ENCODE assay signal across 21 cellular contexts in the genomic region with DNA sequence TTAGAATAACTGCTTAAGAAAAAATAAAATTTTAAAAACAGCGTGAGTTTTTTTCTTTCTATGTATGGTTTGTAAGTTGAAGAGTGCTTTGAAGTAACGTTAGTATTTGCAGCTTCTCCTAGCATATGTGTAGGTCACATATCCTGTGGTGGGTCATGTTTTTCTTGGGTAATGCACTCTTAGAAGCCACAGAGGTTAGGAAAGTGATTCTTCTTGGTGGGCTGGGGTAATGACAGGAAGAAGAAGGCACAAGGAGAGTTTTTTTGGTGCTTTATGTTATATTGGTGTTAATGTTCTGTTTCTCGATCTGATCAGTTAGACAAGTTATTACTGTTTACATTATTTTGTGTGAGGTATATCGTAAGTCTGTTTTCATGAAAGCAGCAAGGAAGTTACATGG.
A peak's percentile ranks its signal among the peaks of the same experiment; 100 is the strongest.
DNase-seq lines count a peak whose midpoint lies in the region; ATAC-seq and TF ChIP-seq lines count a peak whose summit lies in the region.
"Had no signal": no experiment of that assay in that cellular context is flagged by ENCODE, and none has a peak within 500 bp of the region (broad histone marks: within the 10 kb centered on the region; RNA-seq: fewer than 3 reads in every experiment).

No MANE protein-coding gene starts in this region.

- H3K79me2 ChIP-seq in Loucy (ENCODE audit: insufficient read depth, low read length), result no peaks in the 10 kb centered on the region

- no peak overlapping the region for H3K27ac ChIP-seq in right cardiac atrium (ENCODE audit: low read length)
- H3K27ac ChIP-seq: heart right ventricle, HL-60, tibial artery had no signal

- H3K4me1 Mint-ChIP-seq in T-helper 1 cell treated with Interleukin-12 subunit alpha and Interleukin-12 subunit beta and Interleukin-4 antibody, amounts not matched to agents 30 μg/mL and 1 μg/mL, for 36 hours (ENCODE audit: low read depth), result peaks cover 20% of the 10 kb centered on the region
- peaks cover 32% of the 10 kb centered on the region for H3K4me1 Mint-ChIP-seq in activated T-helper 2 cell treated with anti-CD3 and anti-CD28 coated beads, Interferon-gamma antibody, Interleukin-2, Interleukin-4, amounts not matched to agents 10 μg/mL and 5 μg/mL and 100 μg/mL, durations not matched to agents 14 hours and 24 hours and 36 hours (ENCODE audit: low read depth)
- peaks cover 17% of the 10 kb centered on the region for H3K4me1 Mint-ChIP-seq in nephron
- H3K4me1 Mint-ChIP-seq: brain had no signal

- no peak for DNase-seq in T-helper 1 cell
- no peak for DNase-seq in activated T-helper 2 cell treated with anti-CD3 and anti-CD28 coated beads, Interferon-gamma antibody, Interleukin-2, Interleukin-4, amounts not matched to agents 10 μg/mL and 5 μg/mL and 100 μg/mL, durations not matched to agents 14 hours and 24 hours and 36 hours (ENCODE audit: low spot score)
- no peak for DNase-seq in dermis blood vessel endothelial cell
- DNase-seq in NCI-H128 (lab: John Stamatoyannopoulos, UW; ENCODE audit: unreplicated experiment), result no peak
- no peak for DNase-seq in right cardiac atrium
- DNase-seq: GOT3; heart right ventricle; kidney; NCI-H2029 treated with DMSO at 0.1 percent for 48 hours; NCI-H524; stimulated activated CD4-positive, alpha-beta T cell treated with anti-CD3 and anti-CD28 coated beads, Interleukin-4, amount 100 ng/mL, for 1 hour; stimulated activated CD8-positive, alpha-beta memory T cell treated with anti-CD3 and anti-CD28 coated beads, Interleukin-4, amount 100 ng/mL, for 48 hours; tibial artery had no signal

- no peaks in the 10 kb centered on the region for H3K9me2 ChIP-seq in Loucy (replicated peaks; ENCODE audit: low read depth, low read length)

- H3K36me3 ChIP-seq in Loucy (ENCODE audit: insufficient read depth, low read length), result peaks cover 65% of the 10 kb centered on the region; the same call in 1 of the 2 replicates

- H3K9me3 Mint-ChIP-seq in T-helper 1 cell treated with Interleukin-12 subunit alpha and Interleukin-12 subunit beta and Interleukin-4 antibody, amounts not matched to agents 30 μg/mL and 1 μg/mL, for 36 hours, result no peaks in the 10 kb centered on the region
- H3K9me3 Mint-ChIP-seq in activated T-helper 2 cell treated with anti-CD3 and anti-CD28 coated beads, Interferon-gamma antibody, Interleukin-2, Interleukin-4, amounts not matched to agents 10 μg/mL and 5 μg/mL and 100 μg/mL, durations not matched to agents 14 hours and 24 hours and 36 hours, result no peaks in the 10 kb centered on the region
- no peaks in the 10 kb centered on the region for H3K9me3 Mint-ChIP-seq in nephron
- H3K9me3 Mint-ChIP-seq: brain had no signal

- H3K27me3 ChIP-seq in Loucy (ENCODE audit: insufficient read depth, low read length, poor library complexity, severe bottlenecking), result no peaks in the 10 kb centered on the region
- H3K27me3 ChIP-seq in right cardiac atrium (ENCODE audit: control insufficient read depth, insufficient read depth), result no peaks in the 10 kb centered on the region
- H3K27me3 ChIP-seq: heart right ventricle, tibial artery had no signal

- H2AFZ ChIP-seq in Loucy (ENCODE audit: low read length), result no peak overlapping the region

- H3K9ac ChIP-seq in Loucy (ENCODE audit: low read depth, low read length, poor library complexity, severe bottlenecking), result no peak overlapping the region

- 59% methylated on average over 4 of the region's 4 CpGs for WGBS in right cardiac atrium

- no peak for TF ChIP-seq CTCF in Loucy (conservative IDR thresholded peaks at IDR 0.05; ENCODE audit: low read length)
- no peak for TF ChIP-seq CTCF in nephron (IDR thresholded peaks at IDR 0.05; ENCODE audit: unreplicated experiment in 3 of 3)

- H4K20me1 ChIP-seq in Loucy (ENCODE audit: insufficient read depth, low read length, poor library complexity, severe bottlenecking), result no peaks in the 10 kb centered on the region

- peaks cover 4% of the 10 kb centered on the region for H3K4me1 ChIP-seq in Loucy (ENCODE audit: insufficient read depth, low read length, poor library complexity, severe bottlenecking)
- no peaks in the 10 kb centered on the region for H3K4me1 ChIP-seq in right cardiac atrium (ENCODE audit: control insufficient read depth, insufficient read depth, low read length)
- H3K4me1 ChIP-seq: heart right ventricle, tibial artery had no signal

- no peaks in the 10 kb centered on the region for H3K27me3 Mint-ChIP-seq in T-helper 1 cell treated with Interleukin-12 subunit alpha and Interleukin-12 subunit beta and Interleukin-4 antibody, amounts not matched to agents 30 μg/mL and 1 μg/mL, for 36 hours (ENCODE audit: low read depth)
- H3K27me3 Mint-ChIP-seq in activated T-helper 2 cell treated with anti-CD3 and anti-CD28 coated beads, Interferon-gamma antibody, Interleukin-2, Interleukin-4, amounts not matched to agents 10 μg/mL and 5 μg/mL and 100 μg/mL, durations not matched to agents 14 hours and 24 hours and 36 hours (ENCODE audit: low read depth), result no peaks in the 10 kb centered on the region
- H3K27me3 Mint-ChIP-seq in nephron (ENCODE audit: low read depth), result no peaks in the 10 kb centered on the region
- H3K27me3 Mint-ChIP-seq: brain had no signal

- intact Hi-C loops in activated T-helper 2 cell treated with anti-CD3 and anti-CD28 coated beads, Interferon-gamma antibody, Interleukin-2, Interleukin-4, amounts not matched to agents 10 μg/mL and 5 μg/mL and 100 μg/mL, durations not matched to agents 14 hours and 24 hours and 36 hours (cut with micrococcal nuclease), result loop anchor here (1.0 to 5.0 kb wide), 4 partner anchors 59 to 175 kb away; no protein-coding TSS in a partner anchor
- intact Hi-C loops in right cardiac atrium (cut with DNase I), result no loop called here

- ATAC-seq in right cardiac atrium, result no peak
- ATAC-seq: activated CD4-positive, CD25-positive, alpha-beta regulatory T cell treated with anti-CD3 and anti-CD28 coated beads, Interleukin-2, amount 50 U/mL, for 24 hours; esophagus mucosa; heart right ventricle; Panc1 had no signal

- H3K4me3 Mint-ChIP-seq in T-helper 1 cell treated with Interleukin-12 subunit alpha and Interleukin-12 subunit beta and Interleukin-4 antibody, amounts not matched to agents 30 μg/mL and 1 μg/mL, for 36 hours, result peak overlapping the region; percentile 33
- peak overlapping the region; percentile 28 for H3K4me3 Mint-ChIP-seq in activated T-helper 2 cell treated with anti-CD3 and anti-CD28 coated beads, Interferon-gamma antibody, Interleukin-2, Interleukin-4, amounts not matched to agents 10 μg/mL and 5 μg/mL and 100 μg/mL, durations not matched to agents 14 hours and 24 hours and 36 hours (ENCODE audit: low read depth)
- H3K4me3 Mint-ChIP-seq in nephron, result peak overlapping the region in 1 of 3 experiments; percentile 9
- H3K4me3 Mint-ChIP-seq: brain had no signal

- H3K4me2 ChIP-seq in Loucy (ENCODE audit: low read depth, low read length, poor library complexity, severe bottlenecking), result peak overlapping the region; percentile 0

- H3F3A ChIP-seq in Loucy (ENCODE audit: low read depth), result peaks cover 3% of the 10 kb centered on the region; the same call in 1 of the 2 replicates

- H3K4me3 ChIP-seq in Loucy (ENCODE audit: low read length, poor library complexity, severe bottlenecking), result no peak overlapping the region
- no peak overlapping the region for H3K4me3 ChIP-seq in right cardiac atrium (ENCODE audit: low read length)
- H3K4me3 ChIP-seq: heart right ventricle, tibial artery had no signal

- peak overlapping the region; percentile 42 for H3K27ac Mint-ChIP-seq in T-helper 1 cell treated with Interleukin-12 subunit alpha and Interleukin-12 subunit beta and Interleukin-4 antibody, amounts not matched to agents 30 μg/mL and 1 μg/mL, for 36 hours
- peak overlapping the region; percentile 75 for H3K27ac Mint-ChIP-seq in activated T-helper 2 cell treated with anti-CD3 and anti-CD28 coated beads, Interferon-gamma antibody, Interleukin-2, Interleukin-4, amounts not matched to agents 10 μg/mL and 5 μg/mL and 100 μg/mL, durations not matched to agents 14 hours and 24 hours and 36 hours
- H3K27ac Mint-ChIP-seq in nephron, result peak overlapping the region; percentile 77 to 89 (median 82)
- H3K27ac Mint-ChIP-seq: brain had no signal

- H3K9me3 ChIP-seq in Loucy (ENCODE audit: insufficient read depth, low read depth, low read length) (no peaks in the 10 kb centered on the region), right cardiac atrium (ENCODE audit: control insufficient read depth, low read length) (no peaks in the 10 kb centered on the region)
- H3K9me3 ChIP-seq: heart right ventricle, tibial artery had no signal

- H3K36me3 Mint-ChIP-seq in T-helper 1 cell treated with Interleukin-12 subunit alpha and Interleukin-12 subunit beta and Interleukin-4 antibody, amounts not matched to agents 30 μg/mL and 1 μg/mL, for 36 hours (ENCODE audit: low read depth), result peaks cover 20% of the 10 kb centered on the region
- H3K36me3 Mint-ChIP-seq in activated T-helper 2 cell treated with anti-CD3 and anti-CD28 coated beads, Interferon-gamma antibody, Interleukin-2, Interleukin-4, amounts not matched to agents 10 μg/mL and 5 μg/mL and 100 μg/mL, durations not matched to agents 14 hours and 24 hours and 36 hours (ENCODE audit: low read depth), result peaks cover 52% of the 10 kb centered on the region
- peaks cover 77% of the 10 kb centered on the region for H3K36me3 Mint-ChIP-seq in nephron (ENCODE audit: low read depth)
